Comparison of ENCODE assay signal across 10 cellular contexts in genomic region chr9:86097510-86098224, GRCh38. TPM values are rescaled to one million over a fixed set of nuclear protein-coding genes. Genes with fewer than 3 reads are reported as not detected.
A peak's percentile ranks its signal among the peaks of the same experiment; 100 is the strongest.
DNase-seq lines count a peak whose midpoint lies in the region; ATAC-seq and TF ChIP-seq lines count a peak whose summit lies in the region.
"Had no signal": no experiment of that assay in that cellular context is flagged by ENCODE, and none has a peak within 500 bp of the region (broad histone marks: within the 10 kb centered on the region; RNA-seq: fewer than 3 reads in every experiment).

No MANE protein-coding gene starts in this region.

- peaks cover 13% of the 10 kb centered on the region for H3K4me1 Mint-ChIP-seq in activated naive CD8-positive, alpha-beta T cell treated with anti-CD3 and anti-CD28 coated beads for 36 hours

- CTCF ChIA-PET in A673 (lab: Charles Lee), result no interaction called here

- peak overlapping the region; percentile 98 for H3K4me3 ChIP-seq in A673 (ENCODE audit: low read depth, low read length, poor library complexity, severe bottlenecking)
- peak overlapping the region; percentile 94 for H3K4me3 ChIP-seq in HUES64 (ENCODE audit: low read length)
- peak overlapping the region in 1 of 2 donors; percentile 80 for H3K4me3 ChIP-seq in prostate gland

- H3K9ac ChIP-seq in HUES64 (ENCODE audit: low read depth, low read length), result peak overlapping the region; percentile 97; the same call in 1 of the 2 replicates

- TF ChIP-seq CTCF in A673 (conservative IDR thresholded peaks at IDR 0.05; ENCODE audit: low read depth, low read length), result no peak
- no peak for TF ChIP-seq CTCF in prostate gland (IDR thresholded peaks at IDR 0.05)

- POLR2A ChIA-PET in A673 (lab: Charles Lee; ENCODE audit: low non-redundant PET), result interaction anchor here (0.5 to 0.6 kb wide), 2 partner anchors 18 to 175 kb away, joined by 3 read pairs; no protein-coding TSS in a partner anchor

- peaks cover 20% of the 10 kb centered on the region for H3K4me1 ChIP-seq in A673 (ENCODE audit: insufficient read depth, low read length, poor library complexity, severe bottlenecking)
- H3K4me1 ChIP-seq in HUES64 (ENCODE audit: insufficient read depth, low read length), result peaks cover 27% of the 10 kb centered on the region; the same call in 1 of the 2 replicates
- H3K4me1 ChIP-seq in prostate gland (replicated peaks), result no peaks in the 10 kb centered on the region

- intact Hi-C loops in A673 (cut with micrococcal nuclease; ENCODE audit: unreplicated experiment), result no loop called here
- intact Hi-C loops in prostate gland (cut with DNase I), result no loop called here

- BruUV-seq in A673 (replicated peaks; lab: Mats Ljungman, UMichigan), result TSS peak; percentile 47

- TF ChIP-seq POLR2A in prostate gland (IDR thresholded peaks at IDR 0.05), result no peak

- 56% methylated on average over 10 of the region's 10 CpGs for WGBS in HUES64
- WGBS in prostate gland, result 95% methylated on average over 10 of the region's 10 CpGs

- ATAC-seq in GM21526 (IDR thresholded peaks at IDR 0.05; ENCODE audit: low FRiP score, unreplicated experiment) (no peak), GM21447 (IDR thresholded peaks at IDR 0.05; ENCODE audit: unreplicated experiment) (no peak)
- ATAC-seq: CD8-positive, alpha-beta T cell had no signal

- peaks cover 47% of the 10 kb centered on the region for H3K27me3 Mint-ChIP-seq in activated naive CD8-positive, alpha-beta T cell treated with anti-CD3 and anti-CD28 coated beads for 36 hours

- no peaks in the 10 kb centered on the region for H3K9me3 Mint-ChIP-seq in activated naive CD8-positive, alpha-beta T cell treated with anti-CD3 and anti-CD28 coated beads for 36 hours
- H3K9me3 Mint-ChIP-seq: CD8-positive, alpha-beta T cell had no signal

- H3K4me3 Mint-ChIP-seq in activated naive CD8-positive, alpha-beta T cell treated with anti-CD3 and anti-CD28 coated beads for 36 hours, result peak overlapping the region; percentile 29

- H3K27me3 ChIP-seq in A673 (replicated peaks; ENCODE audit: insufficient read depth, low read depth, low read length, poor library complexity) (no peaks in the 10 kb centered on the region), HUES64 (ENCODE audit: insufficient read depth, low read length) (peaks cover 36% of the 10 kb centered on the region), prostate gland (replicated peaks; ENCODE audit: insufficient read depth) (no peaks in the 10 kb centered on the region)

- no peak overlapping the region for H3K27ac Mint-ChIP-seq in activated naive CD8-positive, alpha-beta T cell treated with anti-CD3 and anti-CD28 coated beads for 36 hours
- H3K27ac Mint-ChIP-seq: CD8-positive, alpha-beta T cell had no signal

- H3K9me3 ChIP-seq in A673 (ENCODE audit: low read depth, low read length, poor library complexity, severe bottlenecking) (no peaks in the 10 kb centered on the region), HUES64 (ENCODE audit: insufficient read depth, low read depth, low read length) (no peaks in the 10 kb centered on the region), prostate gland (no peaks in the 10 kb centered on the region)

- H3K27ac ChIP-seq in A673 (ENCODE audit: low read depth, low read length, poor library complexity, severe bottlenecking), result no peak overlapping the region
- no peak overlapping the region for H3K27ac ChIP-seq in HUES64 (ENCODE audit: low read depth, low read length)
- no peak overlapping the region for H3K27ac ChIP-seq in prostate gland

- no peaks in the 10 kb centered on the region for H3K36me3 ChIP-seq in A673 (ENCODE audit: insufficient read depth, low read length, poor library complexity, severe bottlenecking)
- H3K36me3 ChIP-seq in HUES64 (ENCODE audit: insufficient read depth, low read length), result no peaks in the 10 kb centered on the region
- no peaks in the 10 kb centered on the region for H3K36me3 ChIP-seq in prostate gland

- DNase-seq in A673 (ENCODE audit: low spot score), result no peak
- no peak for DNase-seq in activated naive CD8-positive, alpha-beta T cell treated with anti-CD3 and anti-CD28 coated beads for 36 hours
- peak; percentile 9 for DNase-seq in kidney tubule cell (ENCODE audit: low spot score)
- no peak for DNase-seq in effector CD8-positive, alpha-beta T cell (lab: John Stamatoyannopoulos, UW)
- no peak for DNase-seq in prostate gland (ENCODE audit: low spot score)
- DNase-seq: CD8-positive, alpha-beta T cell; substantia nigra had no signal

- H3K36me3 Mint-ChIP-seq in activated naive CD8-positive, alpha-beta T cell treated with anti-CD3 and anti-CD28 coated beads for 36 hours, result no peaks in the 10 kb centered on the region

RNA-seq across cellular contexts. Expression of gene GOLM1, which starts 1.7 kb away (rescaled TPM):
- total RNA-seq in A673 (2021) (84.2 and 86.1 TPM in 2 replicates), prostate gland (100 to 1,000 TPM in 1 of 2 donors, 10 to 100 TPM in 1; 53.4 to 162 TPM)
- polyA plus RNA-seq in HUES64 (2013, experiment 1 of 2), result 63.0 TPM
- polyA plus RNA-seq in HUES64 (2013, experiment 2 of 2), result 67.9 TPM
- 1 to 10 TPM; 5.3 to 6.4 TPM for total RNA-seq in activated naive CD8-positive, alpha-beta T cell treated with anti-CD3 and anti-CD28 coated beads for 36 hours

Comparison
In these comparisons a context has a peak if more than half of its experiments do, and no peak if none do; other contexts are left out.
1. RNA of gene GOLM1, which starts 1.7 kb away (total RNA-seq): 53.4 to 162 TPM in prostate gland and 84.2 to 86.1 TPM in A673; 5.3 to 6.4 TPM in activated naive CD8-positive, alpha-beta T cell treated with anti-CD3 and anti-CD28 coated beads for 36 hours; every median in the first group is over 4 times any median in the second.